15 cellular contexts compared by ENCODE assay signal in the genomic region with DNA sequence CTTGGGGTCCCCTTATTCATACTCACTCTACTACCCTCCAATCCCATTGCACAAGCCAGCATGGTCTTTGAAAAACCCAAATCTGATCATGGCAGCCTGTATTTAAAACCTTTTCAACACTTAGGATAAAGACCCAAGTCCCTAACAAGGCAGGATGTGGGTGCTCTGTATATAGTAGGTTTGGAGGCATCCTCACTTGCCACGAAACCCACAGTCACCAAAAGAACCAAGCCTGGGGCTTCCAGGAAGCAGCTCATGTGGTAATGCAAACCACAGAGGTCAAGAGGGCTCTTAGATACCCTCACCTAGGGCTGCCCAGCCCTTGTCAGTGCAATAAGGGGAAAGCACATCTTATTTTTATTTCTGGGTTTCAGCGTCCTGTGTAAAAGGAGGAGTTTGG.
DNase-seq lines count a peak whose midpoint lies in the region; ATAC-seq and TF ChIP-seq lines count a peak whose summit lies in the region.
"Had no signal": no experiment of that assay in that cellular context is flagged by ENCODE, and none has a peak within 500 bp of the region (broad histone marks: within the 10 kb centered on the region; RNA-seq: fewer than 3 reads in every experiment).

No MANE protein-coding gene starts in this region.

- no peaks in the 10 kb centered on the region for H3K36me3 Mint-ChIP-seq in activated CD4-positive, alpha-beta T cell treated with anti-CD3 and anti-CD28 coated beads, Interleukin-2, amount 10 ng/mL, durations not matched to agents 24 days and 14 days (ENCODE audit: low read depth)
- H3K36me3 Mint-ChIP-seq in T-helper 17 cell (ENCODE audit: low read depth), result no peaks in the 10 kb centered on the region
- H3K36me3 Mint-ChIP-seq in immature natural killer cell, result no peaks in the 10 kb centered on the region
- no peaks in the 10 kb centered on the region for H3K36me3 Mint-ChIP-seq in progenitor cell of endocrine pancreas (ENCODE audit: insufficient read depth)
- H3K36me3 Mint-ChIP-seq: CD14-positive monocyte had no signal

- TF ChIP-seq POLR2A in heart left ventricle (IDR thresholded peaks at IDR 0.05), result no peak

- peaks cover 6% of the 10 kb centered on the region for H3K4me1 Mint-ChIP-seq in activated CD4-positive, alpha-beta T cell treated with anti-CD3 and anti-CD28 coated beads, Interleukin-2, amount 10 ng/mL, durations not matched to agents 24 days and 14 days
- H3K4me1 Mint-ChIP-seq in T-helper 17 cell, result peaks cover 24% of the 10 kb centered on the region
- peaks cover 17 to 25% of the 10 kb centered on the region in 2 donors for H3K4me1 Mint-ChIP-seq in immature natural killer cell
- H3K4me1 Mint-ChIP-seq in progenitor cell of endocrine pancreas (ENCODE audit: low read depth), result peaks cover 11% of the 10 kb centered on the region
- H3K4me1 Mint-ChIP-seq: CD14-positive monocyte, H9 had no signal

- H3K4me3 Mint-ChIP-seq in activated CD4-positive, alpha-beta T cell treated with anti-CD3 and anti-CD28 coated beads, Interleukin-2, amount 10 ng/mL, durations not matched to agents 24 days and 14 days, result no peak overlapping the region
- H3K4me3 Mint-ChIP-seq in T-helper 17 cell (peak overlapping the region; percentile 34), immature natural killer cell (peak overlapping the region in 4 of 5 donors; percentile 0 to 51 (median 31)), progenitor cell of endocrine pancreas (ENCODE audit: low read depth) (no peak overlapping the region)
- H3K4me3 Mint-ChIP-seq: CD14-positive monocyte, H9 had no signal

- peaks cover 7% of the 10 kb centered on the region for H3K27me3 Mint-ChIP-seq in activated CD4-positive, alpha-beta T cell treated with anti-CD3 and anti-CD28 coated beads, Interleukin-2, amount 10 ng/mL, durations not matched to agents 24 days and 14 days
- H3K27me3 Mint-ChIP-seq in T-helper 17 cell, result peaks cover 29% of the 10 kb centered on the region
- H3K27me3 Mint-ChIP-seq in immature natural killer cell (ENCODE audit: low read depth in 3 of 3), result peaks cover 7 to 13% (median 9%) of the 10 kb centered on the region in 3 donors
- peaks cover 4% of the 10 kb centered on the region for H3K27me3 Mint-ChIP-seq in progenitor cell of endocrine pancreas

- no peaks in the 10 kb centered on the region for H3K27me3 ChIP-seq in right atrium auricular region
- H3K27me3 ChIP-seq in heart left ventricle, result peaks cover 0 to 3% (median 0%) of the 10 kb centered on the region in 9 donors

- 63 to 93% (median 73%) methylated on average over 2 of the region's 2 CpGs for WGBS in heart left ventricle, 4 donors

- peaks cover 7% of the 10 kb centered on the region for H3K9me3 Mint-ChIP-seq in activated CD4-positive, alpha-beta T cell treated with anti-CD3 and anti-CD28 coated beads, Interleukin-2, amount 10 ng/mL, durations not matched to agents 24 days and 14 days
- H3K9me3 Mint-ChIP-seq in immature natural killer cell, result peaks cover 0 to 9% (median 0%) of the 10 kb centered on the region in 6 donors
- peaks cover 5% of the 10 kb centered on the region for H3K9me3 Mint-ChIP-seq in progenitor cell of endocrine pancreas (ENCODE audit: low read depth)
- H3K9me3 Mint-ChIP-seq: H9 had no signal

- ATAC-seq in T-helper 17 cell, result no peak
- ATAC-seq in heart left ventricle, result no peak

- intact Hi-C loops in activated CD4-positive, alpha-beta T cell treated with anti-CD3 and anti-CD28 coated beads, Interleukin-2, amount 10 ng/mL, durations not matched to agents 24 days and 14 days (cut with micrococcal nuclease), result no loop called here
- intact Hi-C loops in heart left ventricle (cut with DNase I), result loop anchor here in 1 of 10 donors (10.0 kb wide), 1 partner anchor 243 kb away; no protein-coding TSS in a partner anchor

- H3K4me1 ChIP-seq in right atrium auricular region (no peaks in the 10 kb centered on the region), heart left ventricle (peaks cover 0 to 8% (median 0%) of the 10 kb centered on the region in 12 donors)
- H3K4me1 ChIP-seq: Caco-2 had no signal

- H3K9me3 ChIP-seq in T-helper 17 cell (ENCODE audit: control insufficient read depth, low read length, poor library complexity, severe bottlenecking), result no peaks in the 10 kb centered on the region
- no peaks in the 10 kb centered on the region for H3K9me3 ChIP-seq in right atrium auricular region
- peaks cover 0 to 9% (median 0%) of the 10 kb centered on the region in 12 donors for H3K9me3 ChIP-seq in heart left ventricle
- H3K9me3 ChIP-seq: Caco-2 had no signal

- H3K27ac ChIP-seq in right atrium auricular region, result no peak overlapping the region
- H3K27ac ChIP-seq in heart left ventricle, result no peak overlapping the region

- no peak overlapping the region for H3K27ac Mint-ChIP-seq in activated CD4-positive, alpha-beta T cell treated with anti-CD3 and anti-CD28 coated beads, Interleukin-2, amount 10 ng/mL, durations not matched to agents 24 days and 14 days
- H3K27ac Mint-ChIP-seq in T-helper 17 cell (no peak overlapping the region), immature natural killer cell (no peak overlapping the region), progenitor cell of endocrine pancreas (no peak overlapping the region)
- H3K27ac Mint-ChIP-seq: CD14-positive monocyte had no signal

- no peaks in the 10 kb centered on the region for H3K36me3 ChIP-seq in right atrium auricular region
- H3K36me3 ChIP-seq in heart left ventricle, result no peaks in the 10 kb centered on the region

- TF ChIP-seq CTCF in GM12865 (IDR thresholded peaks at IDR 0.05; ENCODE audit: insufficient read depth, low read depth, low read length, missing control alignments) (no peak), progenitor cell of endocrine pancreas (IDR thresholded peaks at IDR 0.05; ENCODE audit: unreplicated experiment) (no peak), right atrium auricular region (IDR thresholded peaks at IDR 0.05) (no peak), heart left ventricle (IDR thresholded peaks at IDR 0.05) (no peak)

- no peak overlapping the region for H3K4me3 ChIP-seq in GM12865 (ENCODE audit: low read depth, low read length)
- H3K4me3 ChIP-seq in right atrium auricular region, result no peak overlapping the region
- H3K4me3 ChIP-seq in heart left ventricle, result no peak overlapping the region

- peak; percentile 67 for DNase-seq in activated CD4-positive, alpha-beta T cell treated with anti-CD3 and anti-CD28 coated beads, Interleukin-2, amount 10 ng/mL, durations not matched to agents 24 days and 14 days
- DNase-seq in activated CD4-positive, alpha-beta T cell treated with anti-CD3 and anti-CD28 coated beads for 48 hours, result no peak
- DNase-seq in GM12865 (ENCODE audit: low read depth), result peak; percentile 29
- DNase-seq in T-helper 17 cell, result no peak
- DNase-seq in immature natural killer cell, result peak; percentile 5 to 21 (median 16)
- no peak for DNase-seq in progenitor cell of endocrine pancreas (ENCODE audit: low spot score, unreplicated experiment)
- no peak for DNase-seq in right atrium auricular region (ENCODE audit: low spot score)
- no peak for DNase-seq in heart left ventricle
- DNase-seq: Caco-2, H9, NCI-H1092, NCI-H446 treated with DMSO at 0.1 percent for 48 hours, NCI-H774, SIG-M5 had no signal

Comparison
In these comparisons a context has a peak if more than half of its experiments do, and no peak if none do; other contexts are left out.
1. DNase-seq: peak in activated CD4-positive, alpha-beta T cell treated with anti-CD3 and anti-CD28 coated beads, Interleukin-2, amount 10 ng/mL, durations not matched to agents 24 days and 14 days (single experiment), GM12865 (single experiment) and immature natural killer cell (3 of 3); none in activated CD4-positive, alpha-beta T cell treated with anti-CD3 and anti-CD28 coated beads for 48 hours (single experiment), T-helper 17 cell (0 of 3), progenitor cell of endocrine pancreas (single experiment), right atrium auricular region (single experiment) and heart left ventricle (0 of 5).
2. H3K4me3 Mint-ChIP-seq: peak in T-helper 17 cell (single experiment) and immature natural killer cell (4 of 5); none in activated CD4-positive, alpha-beta T cell treated with anti-CD3 and anti-CD28 coated beads, Interleukin-2, amount 10 ng/mL, durations not matched to agents 24 days and 14 days (single experiment) and progenitor cell of endocrine pancreas (single experiment).